Comparison of ENCODE assay signal across 8 cellular contexts in genomic region chr11:108788565-108789199, GRCh38.
A peak's percentile ranks its signal among the peaks of the same experiment; 100 is the strongest.
DNase-seq lines count a peak whose midpoint lies in the region; ATAC-seq and TF ChIP-seq lines count a peak whose summit lies in the region.

No MANE protein-coding gene starts in this region.

- H3K4me3 Mint-ChIP-seq in T-helper 17 cell, result no peak overlapping the region

- no peak overlapping the region for H3K4me3 ChIP-seq in GM12865 (ENCODE audit: low read depth, low read length)
- no peak overlapping the region for H3K4me3 ChIP-seq in WI38 (ENCODE audit: low read depth, low read length)

- ATAC-seq in HG03095 (IDR thresholded peaks at IDR 0.05; ENCODE audit: unreplicated experiment) (peak; percentile 67), left lobe of liver (peak; percentile 26), T-helper 17 cell (no peak), GM18909 (IDR thresholded peaks at IDR 0.05; ENCODE audit: poor library complexity, unreplicated experiment) (no peak)

- no peak overlapping the region for H3K27ac Mint-ChIP-seq in T-helper 17 cell

- TF ChIP-seq CTCF in GM12865 (IDR thresholded peaks at IDR 0.05; ENCODE audit: insufficient read depth, low read depth, low read length, missing control alignments), result peak; percentile 38
- peak; percentile 32; the same call in 1 of the 2 replicates for TF ChIP-seq CTCF in WI38 (IDR thresholded peaks at IDR 0.05; ENCODE audit: low read depth, low read length)

- peaks cover 39% of the 10 kb centered on the region for H3K4me1 Mint-ChIP-seq in T-helper 17 cell

- H3K9me3 ChIP-seq in T-helper 17 cell (ENCODE audit: control insufficient read depth, low read length, poor library complexity, severe bottlenecking), result no peaks in the 10 kb centered on the region

- H3K27me3 Mint-ChIP-seq in T-helper 17 cell, result no peaks in the 10 kb centered on the region

- DNase-seq in GM12865 (ENCODE audit: low read depth) (peak; percentile 38), left lobe of liver (ENCODE audit: low spot score) (no peak), head of caudate nucleus (no peak), T-helper 17 cell (no peak)
- DNase-seq in activated CD8-positive, alpha-beta memory T cell treated with anti-CD3 and anti-CD28 coated beads for 24 hours, result no peak

- peaks cover 2% of the 10 kb centered on the region for H3K36me3 Mint-ChIP-seq in T-helper 17 cell (ENCODE audit: low read depth)

- intact Hi-C loops in head of caudate nucleus (cut with DNase I), result no loop called here

Comparison
In these comparisons a context has a peak if more than half of its experiments do, and no peak if none do; other contexts are left out.
1. ATAC-seq: peak in HG03095 (single experiment) and left lobe of liver (single experiment); none in T-helper 17 cell (single experiment) and GM18909 (single experiment).